ENCODE assay signal across 8 cellular contexts in the genomic region with DNA sequence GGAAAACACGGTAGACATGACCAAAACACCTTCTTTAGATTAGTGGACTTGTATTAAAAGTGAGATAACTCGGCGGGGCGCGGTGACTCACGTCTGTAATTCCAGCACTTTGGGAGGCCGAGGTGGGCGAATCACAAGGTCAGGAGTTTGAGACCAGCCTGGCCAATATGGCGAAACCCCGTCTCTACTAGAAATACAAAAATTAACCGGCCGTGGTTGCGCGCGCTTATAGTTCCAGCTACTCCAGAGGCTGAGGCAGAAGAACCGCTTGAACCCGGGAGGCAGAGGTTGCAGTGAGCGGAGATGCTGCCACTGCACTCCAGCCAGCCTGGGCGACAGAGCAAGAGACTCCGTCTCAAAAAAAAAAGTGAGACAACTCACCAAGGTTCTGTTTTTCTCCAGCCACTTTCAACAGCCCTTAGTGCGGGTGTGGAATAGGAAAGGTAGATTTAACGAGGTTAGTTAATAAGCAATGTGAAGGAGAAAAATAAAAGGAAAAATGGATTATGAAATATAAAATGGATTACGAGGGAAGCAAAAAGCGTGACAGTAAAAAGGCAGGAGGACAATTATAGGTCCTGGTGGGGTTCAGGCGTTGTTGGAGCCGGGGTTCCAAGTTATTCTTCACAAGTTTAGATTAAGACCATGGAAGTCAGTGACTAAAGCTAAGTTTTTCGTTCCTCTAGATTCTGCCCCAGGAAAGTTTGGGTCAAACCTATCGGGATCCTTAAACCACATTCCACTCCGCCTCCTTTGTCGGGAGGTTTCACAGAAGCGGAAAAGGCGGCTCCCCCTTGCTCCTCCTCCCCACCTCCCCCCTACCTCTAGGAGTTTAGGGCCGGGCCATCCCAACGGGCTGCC. TPM values are rescaled to one million over a fixed set of nuclear protein-coding genes. Genes with fewer than 3 reads are reported as not detected.
DNase-seq lines count a peak whose midpoint lies in the region; ATAC-seq and TF ChIP-seq lines count a peak whose summit lies in the region.

No MANE protein-coding gene starts in this region.

- peaks cover 59% of the 10 kb centered on the region for H3K4me1 ChIP-seq in left ventricle myocardium inferior
- H3K4me1 ChIP-seq in skeletal muscle tissue (ENCODE audit: control insufficient read depth in 3 of 3, insufficient read depth in 3 of 3, low read length in 3 of 3), result peaks cover 14 to 21% (median 15%) of the 10 kb centered on the region in 3 donors

- peaks cover 12 to 16% of the 10 kb centered on the region in 2 donors for H3K36me3 Mint-ChIP-seq in activated T-cell treated with anti-CD3 and anti-CD28 coated beads, Interleukin-2, amount 50 U/mL, for 72 hours (ENCODE audit: insufficient read depth in 2 of 2)

- peak overlapping the region; percentile 94 for H3K4me3 Mint-ChIP-seq in activated T-cell treated with anti-CD3 and anti-CD28 coated beads, Interleukin-2, amount 50 U/mL, for 72 hours

- intact Hi-C loops in left ventricle myocardium inferior (cut with micrococcal nuclease), result no loop called here

- H3K9me3 ChIP-seq in left ventricle myocardium inferior (replicated peaks) (no peaks in the 10 kb centered on the region), skeletal muscle tissue (ENCODE audit: control insufficient read depth in 3 of 3, low read length in 3 of 3) (no peaks in the 10 kb centered on the region)

- H3K27ac ChIP-seq in left ventricle myocardium inferior (replicated peaks) (peak overlapping the region; percentile 96), skeletal muscle tissue (ENCODE audit: low read depth, low read length) (peak overlapping the region; percentile 96)

- no peaks in the 10 kb centered on the region for H3K9me3 Mint-ChIP-seq in activated T-cell treated with anti-CD3 and anti-CD28 coated beads, Interleukin-2, amount 50 U/mL, for 72 hours

- DNase-seq in Daoy (ENCODE audit: low read depth) (peak; percentile 60), left ventricle myocardium inferior (peak; percentile 17)
- DNase-seq in activated T-cell treated with anti-CD3 and anti-CD28 coated beads, Interleukin-2, amount 50 U/mL, for 72 hours, result peak; percentile 7 to 11

- H3K36me3 ChIP-seq in left ventricle myocardium inferior (peaks cover 10% of the 10 kb centered on the region), skeletal muscle tissue (ENCODE audit: control insufficient read depth in 3 of 3, insufficient read depth in 3 of 3, low read length in 3 of 3) (peaks cover 0 to 5% (median 2%) of the 10 kb centered on the region in 3 donors)

- TF ChIP-seq CTCF in left ventricle myocardium inferior (IDR thresholded peaks at IDR 0.05; ENCODE audit: borderline replicate concordance), result no peak

- H3K27me3 ChIP-seq in left ventricle myocardium inferior (ENCODE audit: low read depth) (no peaks in the 10 kb centered on the region), skeletal muscle tissue (ENCODE audit: control insufficient read depth in 3 of 3, insufficient read depth in 3 of 3, low read length in 3 of 3) (no peaks in the 10 kb centered on the region)

- no peaks in the 10 kb centered on the region for H3K27me3 Mint-ChIP-seq in activated T-cell treated with anti-CD3 and anti-CD28 coated beads, Interleukin-2, amount 50 U/mL, for 72 hours (ENCODE audit: low read depth)

- H3K9ac ChIP-seq in skeletal muscle tissue (ENCODE audit: low read depth in 1 of 3, low read length in 3 of 3), result peak overlapping the region; percentile 91 to 98 (median 98)

- ATAC-seq in HG03442 (IDR thresholded peaks at IDR 0.05; ENCODE audit: unreplicated experiment) (peak; percentile 1), GM18870 (IDR thresholded peaks at IDR 0.05; ENCODE audit: unreplicated experiment) (no peak), GM18858 (IDR thresholded peaks at IDR 0.05; ENCODE audit: unreplicated experiment) (no peak)
- no peak for ATAC-seq in activated T-cell treated with anti-CD3 and anti-CD28 coated beads, Interleukin-2, amount 50 U/mL, for 72 hours (replicated peaks in 1 of 2)
- no peak for ATAC-seq in activated CD4-positive, CD25-positive, alpha-beta regulatory T cell treated with anti-CD3 and anti-CD28 coated beads, Interleukin-2, amount 50 U/mL, for 24 hours

- H3K4me3 ChIP-seq in left ventricle myocardium inferior, result peak overlapping the region; percentile 77
- peak overlapping the region; percentile 92 to 97 (median 97) for H3K4me3 ChIP-seq in skeletal muscle tissue (ENCODE audit: low read length in 3 of 3)

- H3K4me1 Mint-ChIP-seq in activated T-cell treated with anti-CD3 and anti-CD28 coated beads, Interleukin-2, amount 50 U/mL, for 72 hours (ENCODE audit: low read depth), result peaks cover 75% of the 10 kb centered on the region

- H3K27ac Mint-ChIP-seq in activated T-cell treated with anti-CD3 and anti-CD28 coated beads, Interleukin-2, amount 50 U/mL, for 72 hours, result peak overlapping the region; percentile 98

RNA-seq across cellular contexts. Expression of gene PPP2R3C, which starts 0.5 kb away (rescaled TPM):
- 58.5 and 62.0 TPM in 2 replicates for total RNA-seq in Daoy (2014; rRNA removed; shearing (Covaris generic))
- total RNA-seq in activated T-cell treated with anti-CD3 and anti-CD28 coated beads, Interleukin-2, amount 50 U/mL, for 72 hours, result 10 to 100 TPM; 66.5 to 83.7 TPM
- total RNA-seq in left ventricle myocardium inferior (26.5 TPM), skeletal muscle tissue (52.7 TPM)

RNA-seq across cellular contexts. Expression of gene PRORP, which starts 1.1 kb away (rescaled TPM):
- total RNA-seq in Daoy (2014; rRNA removed; shearing (Covaris generic)), result 50.0 and 73.2 TPM in 2 replicates
- 10 to 100 TPM; 33.0 to 36.0 TPM for total RNA-seq in activated T-cell treated with anti-CD3 and anti-CD28 coated beads, Interleukin-2, amount 50 U/mL, for 72 hours
- total RNA-seq in left ventricle myocardium inferior, result 23.6 TPM
- total RNA-seq in skeletal muscle tissue, result 17.2 TPM

Comparison
In these comparisons a context has a peak if more than half of its experiments do, and no peak if none do; other contexts are left out.
1. DNase-seq: peak in every context shown above with its lines; median percentile 60 in Daoy; 17 in left ventricle myocardium inferior; 9 in activated T-cell treated with anti-CD3 and anti-CD28 coated beads, Interleukin-2, amount 50 U/mL, for 72 hours.